ENCODE assay signal across 9 cellular contexts in genomic region chr3:15050405-15051092, GRCh38. TPM values are rescaled to one million over a fixed set of nuclear protein-coding genes. Genes with fewer than 3 reads are reported as not detected.
A peak's percentile ranks its signal among the peaks of the same experiment; 100 is the strongest.
DNase-seq lines count a peak whose midpoint lies in the region; ATAC-seq and TF ChIP-seq lines count a peak whose summit lies in the region.
"Had no signal": no experiment of that assay in that cellular context is flagged by ENCODE, and none has a peak within 500 bp of the region (broad histone marks: within the 10 kb centered on the region; RNA-seq: fewer than 3 reads in every experiment).

No MANE protein-coding gene starts in this region.

- H3K9me3 Mint-ChIP-seq in Calu3 (ENCODE audit: low read depth, unreplicated experiment) = no peaks in the 10 kb centered on the region

- H2BK120ac ChIP-seq in mesenchymal stem cell (ENCODE audit: low read depth, low read length) = no peak overlapping the region

- H2BK15ac ChIP-seq in mesenchymal stem cell (ENCODE audit: low read depth, poor library complexity, severe bottlenecking) = no peak overlapping the region

- H3K27me3 ChIP-seq in mesenchymal stem cell (ENCODE audit: control insufficient read depth in 1 of 2, insufficient read depth in 1 of 2, low read length in 2 of 2) = no peaks in the 10 kb centered on the region

- no peak overlapping the region for H2AFZ ChIP-seq in mesenchymal stem cell (ENCODE audit: low read depth, low read length)

- no peak overlapping the region for H3K4me2 ChIP-seq in mesenchymal stem cell (ENCODE audit: low read length, poor library complexity, severe bottlenecking)

- H4K91ac ChIP-seq in mesenchymal stem cell (ENCODE audit: low read length) = no peak overlapping the region

- H3K4me3 ChIP-seq in mesenchymal stem cell (ENCODE audit: insufficient read depth in 1 of 2, low read depth in 1 of 2, low read length in 2 of 2) = no peak overlapping the region

- no peak overlapping the region for H3K14ac ChIP-seq in mesenchymal stem cell (ENCODE audit: low read length in 2 of 2)

- BruUV-seq in Calu3 (replicated peaks; lab: Mats Ljungman, UMichigan) = no TSS peak

- WGBS in mesenchymal stem cell = 88% methylated on average over 3 of the region's 3 CpGs

- peaks cover 50 to 80% of the 10 kb centered on the region in 2 experiments for H3K36me3 ChIP-seq in mesenchymal stem cell (ENCODE audit: control insufficient read depth in 1 of 2, insufficient read depth in 2 of 2, low read depth in 1 of 2, low read length in 2 of 2)

- no peak overlapping the region for H4K8ac ChIP-seq in mesenchymal stem cell (ENCODE audit: low read length)

- no peak overlapping the region for H3K4ac ChIP-seq in mesenchymal stem cell (ENCODE audit: low read depth in 1 of 2, low read length in 2 of 2)

- no peaks in the 10 kb centered on the region for H3K27me3 Mint-ChIP-seq in Calu3 (ENCODE audit: unreplicated experiment)

- no peak overlapping the region for H2BK5ac ChIP-seq in mesenchymal stem cell (ENCODE audit: low read depth, low read length, poor library complexity, severe bottlenecking)

- H3K4me1 Mint-ChIP-seq in Calu3 (ENCODE audit: low read depth, unreplicated experiment) = peaks cover 15% of the 10 kb centered on the region

- no peak overlapping the region for H3K18ac ChIP-seq in mesenchymal stem cell (ENCODE audit: low read depth in 1 of 2, low read length in 2 of 2)

- H3K36me3 Mint-ChIP-seq in Calu3 (ENCODE audit: insufficient read depth, unreplicated experiment) = peaks cover 30% of the 10 kb centered on the region

- DNase-seq in mesenteric fat pad (ENCODE audit: low spot score) (peak; percentile 33), inferior parietal cortex (ENCODE audit: extremely low spot score) (no peak), NCI-H2081 treated with DMSO at 0.1 percent for 48 hours (lab: John Stamatoyannopoulos, UW) (no peak), mesenchymal stem cell (no peak), Calu3 (no peak)
- DNase-seq: activated T-cell treated with anti-CD3 and anti-CD28 coated beads for 4 hours had no signal

- no peaks in the 10 kb centered on the region for H3K9me3 ChIP-seq in mesenchymal stem cell (ENCODE audit: control insufficient read depth, low read length)

- no peak overlapping the region for H2BK12ac ChIP-seq in mesenchymal stem cell (ENCODE audit: low read length in 2 of 2)

- no peak overlapping the region for H3K27ac Mint-ChIP-seq in Calu3 (ENCODE audit: unreplicated experiment)

- peaks cover 1% of the 10 kb centered on the region for H3K4me1 ChIP-seq in mesenchymal stem cell (ENCODE audit: control insufficient read depth, insufficient read depth, low read depth, low read length)

- H3K27ac ChIP-seq in mesenchymal stem cell (ENCODE audit: low read length, poor library complexity, severe bottlenecking) = no peak overlapping the region

- CTCF ChIA-PET in Calu3 (lab: Charles Lee) = interaction anchor here (0.8 to 1.2 kb wide), 4 partner anchors 14 to 129 kb away, joined by 3 to 8 read pairs (median 3); partner anchors contain the start of gene MRPS25

- peaks cover 34% of the 10 kb centered on the region for H3K79me1 ChIP-seq in mesenchymal stem cell (replicated peaks; ENCODE audit: low read length, poor library complexity, severe bottlenecking)

- peak overlapping the region in 1 of 2 experiments; percentile 77 for H3K23ac ChIP-seq in mesenchymal stem cell (ENCODE audit: low read length in 2 of 2)

- H3K9ac ChIP-seq in mesenchymal stem cell (ENCODE audit: low read length) = no peak overlapping the region

- ATAC-seq in GM18870 (IDR thresholded peaks at IDR 0.05; ENCODE audit: unreplicated experiment) (peak; percentile 67), GM21723 (IDR thresholded peaks at IDR 0.05; ENCODE audit: unreplicated experiment) (peak; percentile 74), HG03520 (IDR thresholded peaks at IDR 0.05; ENCODE audit: unreplicated experiment) (peak; percentile 76)

- intact Hi-C loops in Calu3 (cut with micrococcal nuclease; ENCODE audit: unreplicated experiment) = no loop called here

- H2AK5ac ChIP-seq in mesenchymal stem cell (ENCODE audit: low read length, severe bottlenecking) = no peak overlapping the region

- H3K4me3 Mint-ChIP-seq in Calu3 (ENCODE audit: low read depth, unreplicated experiment) = no peak overlapping the region

- TF ChIP-seq CTCF in Calu3 (IDR thresholded peaks at IDR 0.05; ENCODE audit: unreplicated experiment) = no peak

RNA-seq across cellular contexts. Expression of gene MRPS25, which starts 14.6 kb away (rescaled TPM):
- 52.3 TPM for total RNA-seq in mesenteric fat pad
- polyA plus RNA-seq in mesenchymal stem cell (2013, experiment 1 of 2) = 18.8 TPM
- 19.4 TPM for polyA plus RNA-seq in mesenchymal stem cell (2013, experiment 2 of 2)
- total RNA-seq in Calu3 (2022) = 51.8 and 56.6 TPM in 2 replicates

RNA-seq across cellular contexts. Expression of gene RBSN, which starts 48.4 kb away (rescaled TPM):
- total RNA-seq in mesenteric fat pad (26.0 TPM), Calu3 (2022) (18.9 and 21.2 TPM in 2 replicates)
- polyA plus RNA-seq in mesenchymal stem cell (2013, experiment 1 of 2) = 9.1 TPM
- polyA plus RNA-seq in mesenchymal stem cell (2013, experiment 2 of 2) = 9.0 TPM
